In genomic region chr10:100325164-100325563, GRCh38 we compare ENCODE assay signal across 22 cellular contexts. TPM values are rescaled to one million over a fixed set of nuclear protein-coding genes. Genes with fewer than 3 reads are reported as not detected.
DNase-seq lines count a peak whose midpoint lies in the region; ATAC-seq and TF ChIP-seq lines count a peak whose summit lies in the region.
"Had no signal": no experiment of that assay in that cellular context is flagged by ENCODE, and none has a peak within 500 bp of the region (broad histone marks: within the 10 kb centered on the region; RNA-seq: fewer than 3 reads in every experiment).

No MANE protein-coding gene starts in this region.

- intact Hi-C loops in activated B cell treated with CpG ODN at 0.5 μM for 24 hours (cut with micrococcal nuclease) (no loop called here), stomach (cut with DNase I; ENCODE audit: low total_unique reads) (no loop called here)

- peaks cover 0 to 14% (median 4%) of the 10 kb centered on the region in 4 donors for H3K4me1 ChIP-seq in stomach
- H3K4me1 ChIP-seq: vagina had no signal

- DNase-seq in H7: peak; percentile 76
- DNase-seq in activated B cell treated with CpG ODN at 0.5 μM for 24 hours: no peak
- peak; percentile 37 for DNase-seq in myocyte (ENCODE audit: low read depth)
- no peak for DNase-seq in stomach
- DNase-seq in activated CD4-positive, CD25-positive, alpha-beta regulatory T cell treated with anti-CD3 and anti-CD28 coated beads, Interleukin-2, amount 50 U/mL, for 72 hours: no peak
- no peak for DNase-seq in naive thymus-derived CD8-positive, alpha-beta T cell
- DNase-seq: activated CD4-positive, alpha-beta T cell treated with anti-CD3 and anti-CD28 coated beads, Interleukin-2, amount 50 U/mL, for 4 hours; activated naive CD4-positive, alpha-beta T cell treated with Interleukin-2 at 50 U/mL for 16 hours; aorta; effector CD4-positive, alpha-beta T cell; EL; Karpas-422; NCI-H1105 treated with DMSO at 0.1 percent for 48 hours; NCI-H2107; NCI-H524; psoas muscle; small intestine; stimulated activated CD4-positive, alpha-beta T cell treated with anti-CD3 and anti-CD28 coated beads, Interleukin-4, amount 100 ng/mL, for 4 hours; substantia nigra had no signal

- ATAC-seq in activated B cell treated with CpG ODN at 0.5 μM for 24 hours (ENCODE audit: low read depth): no peak
- no peak for ATAC-seq in naive thymus-derived CD8-positive, alpha-beta T cell
- ATAC-seq: natural killer cell treated with Interleukin-12 subunit alpha and Interleukin-12 subunit beta and Interleukin-15 and Interleukin-18, amount 100 ng/mL, for 72 hours; psoas muscle had no signal

- H3K36me3 ChIP-seq in H7 (replicated peaks; ENCODE audit: control insufficient read depth, insufficient read depth, low read length): no peaks in the 10 kb centered on the region
- H3K36me3 ChIP-seq in stomach: no peaks in the 10 kb centered on the region
- H3K36me3 ChIP-seq: vagina had no signal

- peaks cover 4% of the 10 kb centered on the region for H3K27me3 Mint-ChIP-seq in activated B cell treated with CpG ODN at 0.5 μM for 24 hours
- H3K27me3 Mint-ChIP-seq in naive thymus-derived CD8-positive, alpha-beta T cell: peaks cover 1 to 12% (median 10%) of the 10 kb centered on the region in 5 donors

- no peak overlapping the region for H3K4me3 Mint-ChIP-seq in activated B cell treated with CpG ODN at 0.5 μM for 24 hours
- no peak overlapping the region for H3K4me3 Mint-ChIP-seq in naive thymus-derived CD8-positive, alpha-beta T cell
- H3K4me3 Mint-ChIP-seq: natural killer cell treated with Interleukin-12 subunit alpha and Interleukin-12 subunit beta and Interleukin-15 and Interleukin-18, amount 100 ng/mL, for 72 hours had no signal

- no peak overlapping the region for H3K27ac ChIP-seq in stomach
- H3K27ac ChIP-seq: psoas muscle, vagina had no signal

- TF ChIP-seq EP300 in stomach (IDR thresholded peaks at IDR 0.05): no peak

- TF ChIP-seq CTCF in activated B cell treated with CpG ODN at 0.5 μM for 24 hours (IDR thresholded peaks at IDR 0.05): no peak
- no peak for TF ChIP-seq CTCF in stomach (IDR thresholded peaks at IDR 0.05)

- CTCF ChIA-PET in activated B cell treated with CpG ODN at 0.5 μM for 24 hours (lab: Charles Lee): interaction anchor here (2.2 kb wide), 1 partner anchor 22 kb away, joined by 6 read pairs; no protein-coding TSS in a partner anchor

- no peak for TF ChIP-seq POLR2A in stomach (IDR thresholded peaks at IDR 0.05)

- no peaks in the 10 kb centered on the region for H3K9me3 ChIP-seq in stomach
- H3K9me3 ChIP-seq: psoas muscle, vagina had no signal

- POLR2A ChIA-PET in activated B cell treated with CpG ODN at 0.5 μM for 24 hours (lab: Charles Lee): no interaction called here
- POLR2A ChIA-PET in naive thymus-derived CD8-positive, alpha-beta T cell (lab: Charles Lee): no interaction called here

- H3K9me3 Mint-ChIP-seq in activated B cell treated with CpG ODN at 0.5 μM for 24 hours: no peaks in the 10 kb centered on the region
- H3K9me3 Mint-ChIP-seq in naive thymus-derived CD8-positive, alpha-beta T cell: no peaks in the 10 kb centered on the region
- H3K9me3 Mint-ChIP-seq: natural killer cell treated with Interleukin-12 subunit alpha and Interleukin-12 subunit beta and Interleukin-15 and Interleukin-18, amount 100 ng/mL, for 72 hours had no signal

- peaks cover 26% of the 10 kb centered on the region for H3K4me1 Mint-ChIP-seq in activated B cell treated with CpG ODN at 0.5 μM for 24 hours
- peaks cover 10 to 18% (median 14%) of the 10 kb centered on the region in 4 donors for H3K4me1 Mint-ChIP-seq in naive thymus-derived CD8-positive, alpha-beta T cell

- peak overlapping the region; percentile 66 for H3K27ac Mint-ChIP-seq in activated B cell treated with CpG ODN at 0.5 μM for 24 hours
- H3K27ac Mint-ChIP-seq in naive thymus-derived CD8-positive, alpha-beta T cell: no peak overlapping the region
- H3K27ac Mint-ChIP-seq: natural killer cell treated with Interleukin-12 subunit alpha and Interleukin-12 subunit beta and Interleukin-15 and Interleukin-18, amount 100 ng/mL, for 72 hours had no signal

- H3K27me3 ChIP-seq in H7 (ENCODE audit: control insufficient read depth, insufficient read depth, low read length): peaks cover 7% of the 10 kb centered on the region; the same call in 1 of the 2 replicates
- H3K27me3 ChIP-seq in stomach: peaks cover 0 to 46% (median 0%) of the 10 kb centered on the region in 3 donors
- H3K27me3 ChIP-seq: vagina had no signal

- H3K4me3 ChIP-seq in H7 (ENCODE audit: insufficient read depth, low read depth, low read length) (no peak overlapping the region), stomach (no peak overlapping the region)
- H3K4me3 ChIP-seq: lung, psoas muscle, vagina had no signal

- H3K36me3 Mint-ChIP-seq in activated B cell treated with CpG ODN at 0.5 μM for 24 hours (ENCODE audit: low read depth): no peaks in the 10 kb centered on the region
- H3K36me3 Mint-ChIP-seq in naive thymus-derived CD8-positive, alpha-beta T cell: no peaks in the 10 kb centered on the region
- H3K36me3 Mint-ChIP-seq: natural killer cell treated with Interleukin-12 subunit alpha and Interleukin-12 subunit beta and Interleukin-15 and Interleukin-18, amount 100 ng/mL, for 72 hours had no signal

- 48 to 55% (median 54%) methylated on average over 7 of the region's 7 CpGs for WGBS in stomach, 5 donors

RNA-seq across cellular contexts. Expression of gene PKD2L1, which starts 4.9 kb away (rescaled TPM):
- total RNA-seq in H7 (2014; rRNA removed; shearing (Covaris generic)): not detected in 2 replicates
- total RNA-seq in activated B cell treated with CpG ODN at 0.5 μM for 24 hours (not detected in 2 replicates), myocyte (0.13 TPM in 1 of 2 replicates, not detected in the other), stomach (under 1 TPM in 1 of 5 donors, not detected in 4; 0.89 TPM)
- not detected for polyA plus RNA-seq in myocyte (2012)
- polyA plus RNA-seq in stomach: under 1 TPM in 1 of 3 donors, not detected in 2; 0.23 TPM
- total RNA-seq in naive thymus-derived CD8-positive, alpha-beta T cell: not detected
- polyA plus RNA-seq in naive thymus-derived CD8-positive, alpha-beta T cell: not detected
- total RNA-seq: natural killer cell treated with Interleukin-12 subunit alpha and Interleukin-12 subunit beta and Interleukin-15 and Interleukin-18, amount 100 ng/mL, for 72 hours; psoas muscle; vagina had no signal
- polyA plus RNA-seq: psoas muscle had no signal

RNA-seq across cellular contexts. Expression of gene SCD, which starts 21.9 kb away (rescaled TPM):
- total RNA-seq in H7 (2014; rRNA removed; shearing (Covaris generic)): 215 and 258 TPM in 2 replicates
- total RNA-seq in activated B cell treated with CpG ODN at 0.5 μM for 24 hours (24.9 and 26.0 TPM in 2 replicates), myocyte (502 and 937 TPM in 2 replicates), stomach (10 to 100 TPM in 3 of 5 donors, 1 to 10 TPM in 2; 2.3 to 36.2 (median 28.5) TPM)
- polyA plus RNA-seq in myocyte (2012): 327 TPM
- polyA plus RNA-seq in stomach: 10 to 100 TPM in 2 of 3 donors, 1 to 10 TPM in 1; 5.5 to 19.1 (median 16.6) TPM
- total RNA-seq in naive thymus-derived CD8-positive, alpha-beta T cell: 1 to 10 TPM; 1.4 TPM
- 1 to 10 TPM; 2.8 to 5.5 (median 4.4) TPM for polyA plus RNA-seq in naive thymus-derived CD8-positive, alpha-beta T cell

RNA-seq across cellular contexts. Expression of gene BLOC1S2, which starts 38.7 kb away (rescaled TPM):
- total RNA-seq in H7 (2014; rRNA removed; shearing (Covaris generic)): 42.5 and 45.8 TPM in 2 replicates
- total RNA-seq in activated B cell treated with CpG ODN at 0.5 μM for 24 hours: 47.7 and 52.3 TPM in 2 replicates
- total RNA-seq in myocyte: 70.5 TPM in 2 replicates
- polyA plus RNA-seq in myocyte (2012): 72.2 TPM
- total RNA-seq in stomach: 10 to 100 TPM in 3 of 5 donors, under 1 TPM in 1, not detected in 1; 0.87 to 33.4 (median 17.6) TPM
- 10 to 100 TPM; 37.6 to 51.0 (median 48.7) TPM for polyA plus RNA-seq in stomach
- total RNA-seq in naive thymus-derived CD8-positive, alpha-beta T cell: 10 to 100 TPM; 37.8 to 39.2 TPM
- 10 to 100 TPM; 61.3 to 76.1 (median 73.6) TPM for polyA plus RNA-seq in naive thymus-derived CD8-positive, alpha-beta T cell

RNA-seq across cellular contexts. Expression of gene CWF19L1, which starts 57.7 kb away (rescaled TPM):
- 39.9 and 41.7 TPM in 2 replicates for total RNA-seq in H7 (2014; rRNA removed; shearing (Covaris generic))
- 41.8 and 53.3 TPM in 2 replicates for total RNA-seq in activated B cell treated with CpG ODN at 0.5 μM for 24 hours
- total RNA-seq in myocyte: 14.2 and 18.6 TPM in 2 replicates
- polyA plus RNA-seq in myocyte (2012): 12.2 TPM
- total RNA-seq in stomach: 10 to 100 TPM in 2 of 5 donors, 1 to 10 TPM in 3; 1.2 to 39.7 (median 8.1) TPM
- polyA plus RNA-seq in stomach: 10 to 100 TPM; 12.5 to 14.1 (median 13.3) TPM
- total RNA-seq in naive thymus-derived CD8-positive, alpha-beta T cell: 10 to 100 TPM; 54.4 to 55.1 TPM
- polyA plus RNA-seq in naive thymus-derived CD8-positive, alpha-beta T cell: 10 to 100 TPM; 19.3 to 38.7 (median 28.4) TPM

Comparison
In these comparisons a context has a peak if more than half of its experiments do, and no peak if none do; other contexts are left out.
1. DNase-seq: peak in H7 (single experiment) and myocyte (single experiment); none in activated B cell treated with CpG ODN at 0.5 μM for 24 hours (single experiment), stomach (single experiment), activated CD4-positive, CD25-positive, alpha-beta regulatory T cell treated with anti-CD3 and anti-CD28 coated beads, Interleukin-2, amount 50 U/mL, for 72 hours (single experiment) and naive thymus-derived CD8-positive, alpha-beta T cell (0 of 10).